ENCODE assay signal across 8 cellular contexts in the genomic region with DNA sequence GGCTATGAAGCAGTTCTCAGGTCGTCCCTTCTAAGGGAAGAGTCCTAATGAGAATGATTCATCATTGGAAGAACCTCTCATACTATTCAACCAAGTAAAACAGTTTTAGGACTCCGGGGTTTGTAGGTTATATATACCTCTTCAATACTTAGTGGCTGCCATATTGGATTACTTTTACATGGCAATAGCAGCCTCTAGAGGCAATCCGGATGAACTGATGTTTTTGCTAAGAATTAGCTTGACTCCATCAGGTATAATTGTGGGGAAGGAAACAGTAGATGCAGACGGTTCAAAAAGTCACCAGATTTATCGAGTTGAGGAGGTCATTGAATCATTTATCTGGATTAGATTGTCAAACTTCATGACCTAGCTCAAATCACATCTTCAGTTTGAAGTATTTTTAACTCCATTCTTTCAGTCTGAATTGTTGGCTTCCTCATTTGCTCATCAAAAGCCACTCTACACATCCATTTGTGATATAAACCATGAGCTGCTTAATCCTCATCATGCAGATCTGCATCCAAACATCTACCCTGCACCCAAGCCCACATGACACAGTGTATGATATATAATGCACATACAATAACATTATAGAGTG. TPM values are rescaled to one million over a fixed set of nuclear protein-coding genes. Genes with fewer than 3 reads are reported as not detected.
A peak's percentile ranks its signal among the peaks of the same experiment; 100 is the strongest.
DNase-seq lines count a peak whose midpoint lies in the region; ATAC-seq, FAIRE-seq and TF ChIP-seq lines count a peak whose summit lies in the region.

No MANE protein-coding gene starts in this region.

- H3F3A ChIP-seq in DOHH2 (ENCODE audit: control insufficient read depth, insufficient read depth), result no peaks in the 10 kb centered on the region

- H3K27ac ChIP-seq in DOHH2 (ENCODE audit: low read depth, low read length) (no peak overlapping the region), breast epithelium (no peak overlapping the region)

- no peaks in the 10 kb centered on the region for H3K79me2 ChIP-seq in DOHH2 (ENCODE audit: control insufficient read depth, low read length)

- no peak for TF ChIP-seq POLR2A in breast epithelium (IDR thresholded peaks at IDR 0.05)

- H3K4me1 ChIP-seq in DOHH2 (ENCODE audit: control insufficient read depth, low read length) (no peaks in the 10 kb centered on the region), breast epithelium (no peaks in the 10 kb centered on the region)

- H3K36me3 ChIP-seq in DOHH2 (ENCODE audit: control insufficient read depth, low read length) (no peaks in the 10 kb centered on the region), breast epithelium (no peaks in the 10 kb centered on the region)

- ATAC-seq in GM19397 (IDR thresholded peaks at IDR 0.05; ENCODE audit: unreplicated experiment), result peak; percentile 95
- ATAC-seq in HG03196 (IDR thresholded peaks at IDR 0.05; ENCODE audit: unreplicated experiment), result peak; percentile 93

- peak; percentile 7 for DNase-seq in NCI-H524 treated with DMSO at 0.1 percent for 48 hours (lab: John Stamatoyannopoulos, UW)
- no peak for DNase-seq in breast epithelium (ENCODE audit: low spot score in 2 of 2)
- peak; percentile 78 for DNase-seq in left kidney (ENCODE audit: low read depth, low spot score)
- DNase-seq in urothelium cell line (ENCODE audit: low spot score), result peak; percentile 33
- DNase-seq in GM19240 (ENCODE audit: insufficient read length, low spot score), result no peak

- H3K27me3 ChIP-seq in DOHH2 (ENCODE audit: control insufficient read depth, low read length) (no peaks in the 10 kb centered on the region), breast epithelium (no peaks in the 10 kb centered on the region)

- H3K9me3 ChIP-seq in DOHH2 (ENCODE audit: control insufficient read depth, insufficient read depth, low read length) (no peaks in the 10 kb centered on the region), breast epithelium (no peaks in the 10 kb centered on the region)

- intact Hi-C loops in breast epithelium (cut with DNase I; ENCODE audit: low total_unique reads), result no loop called here

- no peak for FAIRE-seq in urothelium cell line (lab: Jason Lieb, UNC)

- TF ChIP-seq CTCF in DOHH2 (IDR thresholded peaks at IDR 0.05; ENCODE audit: low read depth, low read length, poor library complexity, severe bottlenecking) (peak; percentile 72), breast epithelium (IDR thresholded peaks at IDR 0.05) (peak; percentile 13 to 83 (median 76))

- no peaks in the 10 kb centered on the region for H4K20me1 ChIP-seq in DOHH2 (ENCODE audit: control insufficient read depth, insufficient read depth, low read depth, low read length)

- H3K4me3 ChIP-seq in DOHH2 (ENCODE audit: low read length), result no peak overlapping the region
- no peak overlapping the region for H3K4me3 ChIP-seq in breast epithelium

- H3K4me2 ChIP-seq in DOHH2 (ENCODE audit: low read length), result no peak overlapping the region

- H3K9me2 ChIP-seq in DOHH2 (replicated peaks; ENCODE audit: control insufficient read depth, low read length), result no peaks in the 10 kb centered on the region

RNA-seq across cellular contexts. Expression of gene GUCY1B1, which starts 28.4 kb away (rescaled TPM):
- total RNA-seq in breast epithelium, result 10 to 100 TPM in 2 of 3 donors, 1 to 10 TPM in 1; 5.4 to 18.0 (median 11.9) TPM

Comparison
In these comparisons a context has a peak if more than half of its experiments do, and no peak if none do; other contexts are left out.
1. DNase-seq: peak in NCI-H524 treated with DMSO at 0.1 percent for 48 hours (single experiment), left kidney (single experiment) and urothelium cell line (single experiment); none in breast epithelium (0 of 2) and GM19240 (single experiment).